ENCODE assay signal across 1 cellular context in genomic region chr14:89957791-89958190, GRCh38.
TF ChIP-seq lines count a peak whose summit lies in the region.

No MANE protein-coding gene starts in this region.

TF ChIP-seq in WTC11, 78 proteins besides CTCF, POLR2A, EP300 and RAD21 (continued from another document):
- TF ChIP-seq ZNF232 (CRISPR knock-in tag; IDR thresholded peaks at IDR 0.05) (no peak), ZNF532 (CRISPR knock-in tag; IDR thresholded peaks at IDR 0.05; ENCODE audit: borderline replicate concordance) (no peak), RORB (CRISPR knock-in tag; IDR thresholded peaks at IDR 0.05) (no peak), MAX (CRISPR knock-in tag; IDR thresholded peaks at IDR 0.05) (no peak), ATF6 (CRISPR knock-in tag; IDR thresholded peaks at IDR 0.05) (no peak), E2F5 (CRISPR knock-in tag; IDR thresholded peaks at IDR 0.05) (no peak), GRHL2 (CRISPR knock-in tag; IDR thresholded peaks at IDR 0.05; ENCODE audit: insufficient replicate concordance, severe bottlenecking) (no peak)
